Comparison of ENCODE assay signal across 7 cellular contexts in genomic region chr13:112444001-112444311, GRCh38.
DNase-seq lines count a peak whose midpoint lies in the region; ATAC-seq and TF ChIP-seq lines count a peak whose summit lies in the region.

No MANE protein-coding gene starts in this region.

- POLR2A ChIA-PET in activated CD8-positive, alpha-beta T cell treated with anti-CD3 and anti-CD28 coated beads, Interleukin-2, amount 10 ng/mL, durations not matched to agents 7 days and 5 days (lab: Charles Lee) = no interaction called here

- H3K27me3 ChIP-seq in neural progenitor cell = peaks cover 30% of the 10 kb centered on the region

- TF ChIP-seq CTCF in GM12873 (IDR thresholded peaks at IDR 0.05; ENCODE audit: insufficient read depth, low read depth, low read length, missing control alignments) (peak; percentile 95), neural progenitor cell (IDR thresholded peaks at IDR 0.05) (peak; percentile 77)

- no peaks in the 10 kb centered on the region for H3K27me3 Mint-ChIP-seq in activated CD8-positive, alpha-beta T cell treated with anti-CD3 and anti-CD28 coated beads, Interleukin-2, amount 10 ng/mL, durations not matched to agents 7 days and 5 days (ENCODE audit: low read depth)
- H3K27me3 Mint-ChIP-seq in neural progenitor cell (ENCODE audit: insufficient read depth, low read depth) = peaks cover 18% of the 10 kb centered on the region

- no peaks in the 10 kb centered on the region for H3K36me3 Mint-ChIP-seq in activated CD8-positive, alpha-beta T cell treated with anti-CD3 and anti-CD28 coated beads, Interleukin-2, amount 10 ng/mL, durations not matched to agents 7 days and 5 days (ENCODE audit: low read depth)
- H3K36me3 Mint-ChIP-seq in neural progenitor cell = peaks cover 2% of the 10 kb centered on the region

- no peaks in the 10 kb centered on the region for H3K36me3 ChIP-seq in neural progenitor cell

- no peak overlapping the region for H3K27ac ChIP-seq in neural progenitor cell

- no peaks in the 10 kb centered on the region for H3K9me3 Mint-ChIP-seq in activated CD8-positive, alpha-beta T cell treated with anti-CD3 and anti-CD28 coated beads, Interleukin-2, amount 10 ng/mL, durations not matched to agents 7 days and 5 days (ENCODE audit: insufficient read depth)
- H3K9me3 Mint-ChIP-seq in neural progenitor cell = peaks cover 6% of the 10 kb centered on the region

- H3F3A ChIP-seq in neural progenitor cell (ENCODE audit: low read depth) = peaks cover 4% of the 10 kb centered on the region

- H3K4me1 Mint-ChIP-seq in activated CD8-positive, alpha-beta T cell treated with anti-CD3 and anti-CD28 coated beads, Interleukin-2, amount 10 ng/mL, durations not matched to agents 7 days and 5 days (ENCODE audit: low read depth) = no peaks in the 10 kb centered on the region
- H3K4me1 Mint-ChIP-seq in neural progenitor cell = peaks cover 37% of the 10 kb centered on the region

- H3K27ac Mint-ChIP-seq in activated CD8-positive, alpha-beta T cell treated with anti-CD3 and anti-CD28 coated beads, Interleukin-2, amount 10 ng/mL, durations not matched to agents 7 days and 5 days = no peak overlapping the region
- no peak overlapping the region for H3K27ac Mint-ChIP-seq in neural progenitor cell

- no peak overlapping the region for H3K4me3 Mint-ChIP-seq in activated CD8-positive, alpha-beta T cell treated with anti-CD3 and anti-CD28 coated beads, Interleukin-2, amount 10 ng/mL, durations not matched to agents 7 days and 5 days
- H3K4me3 Mint-ChIP-seq in neural progenitor cell = no peak overlapping the region

- H3K4me1 ChIP-seq in neural progenitor cell = peaks cover 13% of the 10 kb centered on the region

- DNase-seq in NCI-H2081 treated with DMSO at 0.1 percent for 48 hours (lab: John Stamatoyannopoulos, UW) (peak; percentile 4), fibroblast of the conjunctiva (ENCODE audit: low read depth) (peak; percentile 33), neural progenitor cell (ENCODE audit: low spot score) (peak; percentile 93), ureter (ENCODE audit: low spot score) (peak; percentile 62)
- DNase-seq in activated CD8-positive, alpha-beta T cell treated with anti-CD3 and anti-CD28 coated beads, Interleukin-2, amount 10 ng/mL, durations not matched to agents 7 days and 5 days = peak; percentile 70

- H2AFZ ChIP-seq in neural progenitor cell (replicated peaks) = no peak overlapping the region

- H4K20me1 ChIP-seq in neural progenitor cell (ENCODE audit: low read depth) = no peaks in the 10 kb centered on the region

- CTCF ChIA-PET in activated CD8-positive, alpha-beta T cell treated with anti-CD3 and anti-CD28 coated beads, Interleukin-2, amount 10 ng/mL, durations not matched to agents 7 days and 5 days (lab: Charles Lee) = interaction anchor here (0.9 to 2.6 kb wide), 6 partner anchors 17 to 1895 kb away, joined by 3 to 12 read pairs (median 4); no protein-coding TSS in a partner anchor

- no peaks in the 10 kb centered on the region for H3K79me2 ChIP-seq in neural progenitor cell (ENCODE audit: low read depth)

- no peaks in the 10 kb centered on the region for H3K9me3 ChIP-seq in neural progenitor cell (ENCODE audit: low read depth)

- H3K4me3 ChIP-seq in neural progenitor cell = no peak overlapping the region

- ATAC-seq in HG02798 (IDR thresholded peaks at IDR 0.05; ENCODE audit: poor library complexity, unreplicated experiment) = peak; percentile 71
- ATAC-seq in activated CD8-positive, alpha-beta T cell treated with anti-CD3 and anti-CD28 coated beads, Interleukin-2, amount 10 ng/mL, durations not matched to agents 7 days and 5 days = peak; percentile 75

- no peak overlapping the region for H3K9ac ChIP-seq in neural progenitor cell

- H3K4me2 ChIP-seq in neural progenitor cell = peak overlapping the region; percentile 11

Comparison
In these comparisons a context has a peak if more than half of its experiments do, and no peak if none do; other contexts are left out.
1. DNase-seq: peak in every context shown above with its lines; median percentile 93 in neural progenitor cell; 70 in activated CD8-positive, alpha-beta T cell treated with anti-CD3 and anti-CD28 coated beads, Interleukin-2, amount 10 ng/mL, durations not matched to agents 7 days and 5 days; 62 in ureter; 33 in fibroblast of the conjunctiva; 4 in NCI-H2081 treated with DMSO at 0.1 percent for 48 hours.